Comparison of ENCODE assay signal across 30 cellular contexts in the genomic region with DNA sequence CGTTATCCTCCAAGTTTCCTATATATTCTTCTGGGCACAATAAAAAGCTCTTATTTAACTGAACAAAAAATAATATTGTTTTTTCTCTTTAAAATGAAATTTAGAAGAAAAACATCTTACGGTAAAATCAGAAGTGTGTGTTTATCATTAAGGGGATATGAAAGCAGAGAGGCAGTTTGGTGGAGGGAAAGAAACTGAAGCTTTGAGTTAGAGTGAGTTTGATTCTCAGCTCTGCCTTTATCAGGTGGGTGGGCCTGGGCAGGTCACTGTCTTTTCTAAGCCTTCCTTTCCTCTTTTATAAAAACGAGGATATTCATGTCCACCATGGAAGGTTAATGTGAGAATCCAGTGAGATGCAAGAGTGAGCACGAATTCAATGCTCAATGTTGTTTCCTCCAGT.
"Had no signal": no experiment of that assay in that cellular context is flagged by ENCODE, and none has a peak within 500 bp of the region (broad histone marks: within the 10 kb centered on the region; RNA-seq: fewer than 3 reads in every experiment).

No MANE protein-coding gene starts in this region.

- H3K27me3 ChIP-seq: body of pancreas, esophagus muscularis mucosa, foreskin keratinocyte, gastrocnemius medialis, heart right ventricle, hepatocyte had no signal

- H3K9me3 ChIP-seq: body of pancreas, esophagus muscularis mucosa, gastrocnemius medialis, heart right ventricle had no signal

- H3K4me2 ChIP-seq: hepatocyte had no signal

- H3K79me2 ChIP-seq: hepatocyte had no signal

- H3K27ac ChIP-seq: body of pancreas, esophagus muscularis mucosa, foreskin keratinocyte, gastrocnemius medialis, heart right ventricle, hepatocyte, WERI-Rb-1 had no signal

- DNase-seq: activated B cell treated with CpG ODN at 0.5 μM for 24 hours; activated CD4-positive, alpha-beta T cell treated with anti-CD3 and anti-CD28 coated beads for 48 hours; activated CD4-positive, alpha-beta T cell treated with anti-CD3 and anti-CD28 coated beads, Interleukin-2, amount 50 U/mL, for 1 hour; activated CD4-positive, alpha-beta T cell treated with anti-CD3 and anti-CD28 coated beads, Interleukin-2, amount 50 U/mL, for 48 hours; activated CD8-positive, alpha-beta memory T cell treated with anti-CD3 and anti-CD28 coated beads for 24 hours; activated CD8-positive, alpha-beta T cell treated with anti-CD3 and anti-CD28 coated beads for 36 hours; activated effector memory CD4-positive, alpha-beta T cell treated with Interleukin-2 at 50 U/mL for 16 hours; activated gamma-delta T cell treated with Interleukin-2 at 50 U/mL for 16 hours; activated naive CD4-positive, alpha-beta T cell treated with anti-CD3 and anti-CD28 coated beads, Interleukin-2, amount 50 U/mL, for 16 hours; activated naive CD4-positive, alpha-beta T cell treated with Interleukin-2 at 50 U/mL for 16 hours; activated T-cell treated with anti-CD3 and anti-CD28 coated beads, Interleukin-2, amount 50 U/mL, for 4 hours; amygdala; aorta; body of pancreas; caudate nucleus; cortex of kidney; dermis blood vessel endothelial cell; effector CD4-positive, alpha-beta T cell; effector memory CD8-positive, alpha-beta T cell; erythroblast; foreskin keratinocyte; gastrocnemius medialis; glutamatergic neuron; heart right ventricle; T1000; WERI-Rb-1 had no signal

- H3K36me3 ChIP-seq: esophagus muscularis mucosa, gastrocnemius medialis, heart right ventricle, WERI-Rb-1 had no signal

- H3K4me1 ChIP-seq: body of pancreas, esophagus muscularis mucosa, foreskin keratinocyte, gastrocnemius medialis had no signal

- H3K4me3 ChIP-seq: body of pancreas, esophagus muscularis mucosa, gastrocnemius medialis, heart right ventricle, hepatocyte had no signal

- H2AFZ ChIP-seq: hepatocyte had no signal

- ATAC-seq: activated CD4-positive, CD25-positive, alpha-beta regulatory T cell treated with anti-CD3 and anti-CD28 coated beads, Interleukin-2, amount 50 U/mL, for 24 hours; activated CD8-positive, alpha-beta T cell treated with anti-CD3 and anti-CD28 coated beads for 36 hours; activated T-cell treated with anti-CD3 and anti-CD28 coated beads, Interleukin-2, amount 50 U/mL, for 4 hours; activated T-helper 17 cell treated with anti-CD3 and anti-CD28 coated beads, Interleukin-2, amount 50 U/mL, for 72 hours; body of pancreas; effector memory CD8-positive, alpha-beta T cell; foreskin keratinocyte; gastrocnemius medialis; heart right ventricle had no signal
